Comparison of ENCODE assay signal across 1 cellular context in genomic region chr17:39212841-39213480, GRCh38.
TF ChIP-seq lines count a peak whose summit lies in the region.

No MANE protein-coding gene starts in this region.

TF ChIP-seq in Ishikawa, 13 proteins besides CTCF, POLR2A, EP300 and RAD21 (continued from another document):
- no peak for TF ChIP-seq USF1 (IDR thresholded peaks at IDR 0.05)
- TF ChIP-seq ZBTB7A (IDR thresholded peaks at IDR 0.05; ENCODE audit: low read depth) = no peak
- TF ChIP-seq MAX (IDR thresholded peaks at IDR 0.05) = 0 out of 2 replicates have a peak, but pooled peaks have one; percentile 48
- peak; percentile 51; the same call in 1 of the 2 replicates for TF ChIP-seq EGR1 (IDR thresholded peaks at IDR 0.05)
- TF ChIP-seq YY1 (IDR thresholded peaks at IDR 0.05; ENCODE audit: low read depth) = no peak
